In genomic region chr3:133745981-133746721, GRCh38 we compare ENCODE assay signal across 1 cellular context.
A peak's percentile ranks its signal among the peaks of the same experiment; 100 is the strongest.
TF ChIP-seq lines count a peak whose summit lies in the region.

Gene TF, plus strand, starts transcription at chr3:133746393. Its CDS starts 48 bp downstream, at chr3:133746441.

TF ChIP-seq in HepG2, 621 proteins besides CTCF, POLR2A, EP300 and RAD21 (continued from another document and continues in another):
- TF ChIP-seq ZNF101 (CRISPR knock-in tag; IDR thresholded peaks at IDR 0.05; ENCODE audit: borderline replicate concordance, low read depth) (peak; percentile 88; the same call in 1 of the 2 replicates), ZNF564 (CRISPR knock-in tag; IDR thresholded peaks at IDR 0.05) (peak; percentile 96), PLRG1 (conservative IDR thresholded peaks at IDR 0.05) (no peak), ZBTB21 (CRISPR knock-in tag; IDR thresholded peaks at IDR 0.05) (0 out of 2 replicates have a peak, but pooled peaks have one; percentile 29), PATZ1 (CRISPR knock-in tag; IDR thresholded peaks at IDR 0.05) (peak; percentile 90), ZNF713 (CRISPR knock-in tag; IDR thresholded peaks at IDR 0.05) (0 out of 2 replicates have a peak, but pooled peaks have one; percentile 70), SP1 (IDR thresholded peaks at IDR 0.05) (no peak), SP1 (CRISPR knock-in tag; IDR thresholded peaks at IDR 0.05) (peak; percentile 52), FOXO4 (CRISPR knock-in tag; conservative IDR thresholded peaks at IDR 0.05) (no peak), RBM22 (optimal IDR thresholded peaks at IDR 0.05; ENCODE audit: low read length) (peak; percentile 90), ZNF496 (CRISPR knock-in tag; IDR thresholded peaks at IDR 0.05; ENCODE audit: insufficient replicate concordance) (no peak), ZNF441 (CRISPR knock-in tag; IDR thresholded peaks at IDR 0.05; ENCODE audit: borderline replicate concordance) (peak; percentile 74; the same call in 1 of the 2 replicates), GMEB2 (CRISPR knock-in tag; IDR thresholded peaks at IDR 0.05; ENCODE audit: low read depth) (no peak), KDM5B (CRISPR knock-in tag; IDR thresholded peaks at IDR 0.05; ENCODE audit: borderline replicate concordance) (peak; percentile 88), ZNF83 (CRISPR knock-in tag; IDR thresholded peaks at IDR 0.05; ENCODE audit: borderline replicate concordance) (peak; percentile 63; the same call in 1 of the 2 replicates), GZF1 (CRISPR knock-in tag; IDR thresholded peaks at IDR 0.05) (no peak), ZSCAN22 (CRISPR knock-in tag; IDR thresholded peaks at IDR 0.05) (no peak; the same call in 1 of the 2 replicates), ELF4 (CRISPR knock-in tag; IDR thresholded peaks at IDR 0.05; ENCODE audit: borderline replicate concordance) (no peak), ZNF547 (CRISPR knock-in tag; IDR thresholded peaks at IDR 0.05) (peak; percentile 80), ZNF704 (CRISPR knock-in tag; IDR thresholded peaks at IDR 0.05; ENCODE audit: borderline replicate concordance) (no peak), ZNF296 (CRISPR knock-in tag; conservative IDR thresholded peaks at IDR 0.05) (no peak), MLXIP (CRISPR knock-in tag; IDR thresholded peaks at IDR 0.05; ENCODE audit: borderline replicate concordance) (0 out of 2 replicates have a peak, but pooled peaks have one; percentile 48), ZNF616 (CRISPR knock-in tag; IDR thresholded peaks at IDR 0.05; ENCODE audit: low read depth) (peak; percentile 29; the same call in 1 of the 2 replicates), ZNF597 (CRISPR knock-in tag; IDR thresholded peaks at IDR 0.05) (no peak), PAXIP1 (CRISPR knock-in tag; conservative IDR thresholded peaks at IDR 0.05) (peak; percentile 96), ZNF337 (CRISPR knock-in tag; IDR thresholded peaks at IDR 0.05; ENCODE audit: borderline replicate concordance, low read depth) (peak; percentile 96), BRCA1 (CRISPR knock-in tag; IDR thresholded peaks at IDR 0.05) (peak; percentile 62), NFE2L1 (CRISPR knock-in tag; IDR thresholded peaks at IDR 0.05; ENCODE audit: borderline replicate concordance) (no peak), PITX1 (CRISPR knock-in tag; IDR thresholded peaks at IDR 0.05) (peak; percentile 95; the same call in 1 of the 2 replicates), CEBPB (IDR thresholded peaks at IDR 0.05; ENCODE audit: borderline replicate concordance, low read depth, low read length) (peak; percentile 99), FOXK1 (CRISPR knock-in tag; IDR thresholded peaks at IDR 0.05; ENCODE audit: borderline replicate concordance, low read depth) (peak; percentile 83), ZNF264 (CRISPR knock-in tag; IDR thresholded peaks at IDR 0.05) (0 out of 2 replicates have a peak, but pooled peaks have one; percentile 80), IRF2 (CRISPR knock-in tag; IDR thresholded peaks at IDR 0.05) (peak; percentile 91), RBAK (CRISPR knock-in tag; IDR thresholded peaks at IDR 0.05) (peak; percentile 76; the same call in 1 of the 2 replicates), RFXANK (CRISPR knock-in tag; IDR thresholded peaks at IDR 0.05) (no peak), GRHL1 (CRISPR knock-in tag; conservative IDR thresholded peaks at IDR 0.05) (no peak), JUN (CRISPR knock-in tag; IDR thresholded peaks at IDR 0.05) (peak; percentile 91; the same call in 1 of the 2 replicates), KAT8 (CRISPR knock-in tag; IDR thresholded peaks at IDR 0.05) (peak; percentile 83), NBN (conservative IDR thresholded peaks at IDR 0.05) (no peak), KDM6A (CRISPR knock-in tag; IDR thresholded peaks at IDR 0.05; ENCODE audit: low read depth) (peak; percentile 78), ZNF343 (CRISPR knock-in tag; IDR thresholded peaks at IDR 0.05) (peak; percentile 78; the same call in 1 of the 2 replicates), ZSCAN29 (CRISPR knock-in tag; conservative IDR thresholded peaks at IDR 0.05) (peak; percentile 94), HOXA9 (CRISPR knock-in tag; IDR thresholded peaks at IDR 0.05; ENCODE audit: borderline replicate concordance) (no peak), TEAD2 (CRISPR knock-in tag; IDR thresholded peaks at IDR 0.05) (no peak), MED13 (CRISPR knock-in tag; IDR thresholded peaks at IDR 0.05) (peak; percentile 98), ZNF674 (CRISPR knock-in tag; IDR thresholded peaks at IDR 0.05; ENCODE audit: low read depth) (no peak), GPBP1L1 (CRISPR knock-in tag; IDR thresholded peaks at IDR 0.05) (no peak)
